Comparison of ENCODE assay signal across 25 cellular contexts in genomic region chr4:38089961-38090360, GRCh38.
A peak's percentile ranks its signal among the peaks of the same experiment; 100 is the strongest.
DNase-seq lines count a peak whose midpoint lies in the region; ATAC-seq and TF ChIP-seq lines count a peak whose summit lies in the region.
"Had no signal": no experiment of that assay in that cellular context is flagged by ENCODE, and none has a peak within 500 bp of the region (broad histone marks: within the 10 kb centered on the region; RNA-seq: fewer than 3 reads in every experiment).

No MANE protein-coding gene starts in this region.

- H3K4me1 Mint-ChIP-seq in activated CD8-positive, alpha-beta memory T cell treated with anti-CD3 and anti-CD28 coated beads, Interleukin-2, amount 10 ng/mL, durations not matched to agents 7 days and 5 days, result peaks cover 14% of the 10 kb centered on the region
- H3K4me1 Mint-ChIP-seq in WTC11 (peaks cover 52% of the 10 kb centered on the region), progenitor cell of endocrine pancreas (ENCODE audit: low read depth) (peaks cover 16% of the 10 kb centered on the region)
- H3K4me1 Mint-ChIP-seq: B cell had no signal

- no peak for DNase-seq in activated CD8-positive, alpha-beta memory T cell treated with anti-CD3 and anti-CD28 coated beads, Interleukin-2, amount 10 ng/mL, durations not matched to agents 7 days and 5 days
- no peak for DNase-seq in activated CD8-positive, alpha-beta memory T cell treated with anti-CD3 and anti-CD28 coated beads, Interleukin-2, amount 50 U/mL, for 48 hours
- DNase-seq in WTC11 (ENCODE audit: low spot score) (no peak), progenitor cell of endocrine pancreas (ENCODE audit: low spot score, unreplicated experiment) (no peak), D341Med (ENCODE audit: low spot score) (no peak)
- DNase-seq: ACHN; activated CD4-positive, alpha-beta T cell treated with anti-CD3 and anti-CD28 coated beads, Interleukin-2, amount 50 U/mL, for 4 hours; activated naive CD4-positive, alpha-beta T cell treated with Interleukin-2 at 50 U/mL for 16 hours; activated T-cell treated with anti-CD3 and anti-CD28 coated beads for 4 hours; effector CD8-positive, alpha-beta T cell; GOT3; mammary epithelial cell; NCI-H1092 treated with DMSO at 0.1 percent for 48 hours; NCI-H187; NCI-H446 treated with DMSO at 0.1 percent for 48 hours; NCI-H774; SHP77 treated with DMSO at 0.1 percent for 48 hours; stimulated activated naive CD4-positive, alpha-beta T cell treated with Interleukin-2 at 50 U/mL for 16 hours; WERI-Rb-1 had no signal

- H3K36me3 Mint-ChIP-seq in activated CD8-positive, alpha-beta memory T cell treated with anti-CD3 and anti-CD28 coated beads, Interleukin-2, amount 10 ng/mL, durations not matched to agents 7 days and 5 days, result peaks cover 27% of the 10 kb centered on the region
- H3K36me3 Mint-ChIP-seq in WTC11, result peaks cover 22% of the 10 kb centered on the region
- peaks cover 5% of the 10 kb centered on the region for H3K36me3 Mint-ChIP-seq in progenitor cell of endocrine pancreas (ENCODE audit: insufficient read depth)

- peaks cover 14% of the 10 kb centered on the region for H3K36me3 ChIP-seq in HUES6 (ENCODE audit: control insufficient read depth, insufficient read depth, low read length)
- H3K36me3 ChIP-seq: thoracic aorta had no signal

- peak overlapping the region; percentile 5 for H3K27ac Mint-ChIP-seq in activated CD8-positive, alpha-beta memory T cell treated with anti-CD3 and anti-CD28 coated beads, Interleukin-2, amount 10 ng/mL, durations not matched to agents 7 days and 5 days
- H3K27ac Mint-ChIP-seq in WTC11 (peak overlapping the region; percentile 29; the same call in 1 of the 2 replicates), progenitor cell of endocrine pancreas (peak overlapping the region; percentile 50)
- H3K27ac Mint-ChIP-seq: B cell had no signal

- ATAC-seq in activated CD8-positive, alpha-beta memory T cell treated with anti-CD3 and anti-CD28 coated beads, Interleukin-2, amount 10 ng/mL, durations not matched to agents 7 days and 5 days, result no peak
- no peak for ATAC-seq in WTC11
- ATAC-seq in GM21515 (IDR thresholded peaks at IDR 0.05; ENCODE audit: unreplicated experiment), result no peak

- CTCF ChIA-PET in activated CD8-positive, alpha-beta memory T cell treated with anti-CD3 and anti-CD28 coated beads, Interleukin-2, amount 10 ng/mL, durations not matched to agents 7 days and 5 days (lab: Charles Lee), result interaction anchor here (0.7 to 1.1 kb wide), 5 partner anchors 13 to 112 kb away, joined by 3 read pairs; no protein-coding TSS in a partner anchor
- CTCF ChIA-PET in WTC11 (lab: Charles Lee), result interaction anchor here (0.6 to 1.0 kb wide), 3 partner anchors 21 to 94 kb away, joined by 3 to 4 read pairs (median 3); no protein-coding TSS in a partner anchor

- peaks cover 38% of the 10 kb centered on the region for H3K4me1 ChIP-seq in HUES6 (ENCODE audit: control insufficient read depth, insufficient read depth, low read length)

- H3K4me3 ChIP-seq in HUES6 (ENCODE audit: low read depth, low read length), result no peak overlapping the region
- H3K4me3 ChIP-seq: skin epidermis, thoracic aorta had no signal

- no peaks in the 10 kb centered on the region for H3K27me3 ChIP-seq in HUES6 (ENCODE audit: control insufficient read depth, insufficient read depth, low read length)

- H3K9me3 ChIP-seq in HUES6 (ENCODE audit: control insufficient read depth, insufficient read depth, low read depth, low read length), result no peaks in the 10 kb centered on the region
- H3K9me3 ChIP-seq: thoracic aorta had no signal

- TF ChIP-seq CTCF in WTC11 (IDR thresholded peaks at IDR 0.05) (no peak), progenitor cell of endocrine pancreas (IDR thresholded peaks at IDR 0.05; ENCODE audit: unreplicated experiment) (no peak)

- no peak overlapping the region for H3K4me3 Mint-ChIP-seq in activated CD8-positive, alpha-beta memory T cell treated with anti-CD3 and anti-CD28 coated beads, Interleukin-2, amount 10 ng/mL, durations not matched to agents 7 days and 5 days
- H3K4me3 Mint-ChIP-seq in WTC11 (no peak overlapping the region), progenitor cell of endocrine pancreas (ENCODE audit: low read depth) (no peak overlapping the region)
- H3K4me3 Mint-ChIP-seq: B cell had no signal

- H3K27me3 Mint-ChIP-seq in activated CD8-positive, alpha-beta memory T cell treated with anti-CD3 and anti-CD28 coated beads, Interleukin-2, amount 10 ng/mL, durations not matched to agents 7 days and 5 days, result no peaks in the 10 kb centered on the region
- H3K27me3 Mint-ChIP-seq in WTC11 (ENCODE audit: low read depth) (no peaks in the 10 kb centered on the region), progenitor cell of endocrine pancreas (no peaks in the 10 kb centered on the region)
- H3K27me3 Mint-ChIP-seq: B cell had no signal

- POLR2A ChIA-PET in WTC11 (lab: Charles Lee), result no interaction called here

- no peak overlapping the region for H3K27ac ChIP-seq in HUES6 (ENCODE audit: low read depth, low read length)
- H3K27ac ChIP-seq: epithelial cell of prostate, skin epidermis, thoracic aorta, WERI-Rb-1 had no signal

- no peaks in the 10 kb centered on the region for H3K9me3 Mint-ChIP-seq in activated CD8-positive, alpha-beta memory T cell treated with anti-CD3 and anti-CD28 coated beads, Interleukin-2, amount 10 ng/mL, durations not matched to agents 7 days and 5 days (ENCODE audit: low read depth)
- peaks cover 4% of the 10 kb centered on the region; the same call in 1 of the 2 replicates for H3K9me3 Mint-ChIP-seq in WTC11
- H3K9me3 Mint-ChIP-seq in progenitor cell of endocrine pancreas (ENCODE audit: low read depth), result no peaks in the 10 kb centered on the region

- peak overlapping the region; percentile 39 for H3K9ac ChIP-seq in HUES6 (ENCODE audit: low read length)

TF ChIP-seq in WTC11, 78 proteins besides CTCF, POLR2A, EP300 and RAD21 (continues in another document):
- TF ChIP-seq E2F5 (CRISPR knock-in tag; IDR thresholded peaks at IDR 0.05), result no peak
- no peak for TF ChIP-seq USF2 (CRISPR knock-in tag; IDR thresholded peaks at IDR 0.05)
- TF ChIP-seq MLX (CRISPR knock-in tag; IDR thresholded peaks at IDR 0.05), result no peak
- no peak for TF ChIP-seq USF1 (CRISPR knock-in tag; IDR thresholded peaks at IDR 0.05)
- TF ChIP-seq AR (CRISPR knock-in tag; IDR thresholded peaks at IDR 0.05), result no peak
- TF ChIP-seq PREB (CRISPR knock-in tag; IDR thresholded peaks at IDR 0.05; ENCODE audit: borderline replicate concordance), result no peak
- TF ChIP-seq CREM (CRISPR knock-in tag; IDR thresholded peaks at IDR 0.05), result no peak
